In genomic region chr12:5267603-5268423, GRCh38 we compare ENCODE assay signal across 21 cellular contexts.
DNase-seq lines count a peak whose midpoint lies in the region; ATAC-seq, FAIRE-seq and TF ChIP-seq lines count a peak whose summit lies in the region.
"Had no signal": no experiment of that assay in that cellular context is flagged by ENCODE, and none has a peak within 500 bp of the region (broad histone marks: within the 10 kb centered on the region; RNA-seq: fewer than 3 reads in every experiment).

No MANE protein-coding gene starts in this region.

- WGBS in endodermal cell (ENCODE audit: insufficient coverage in 1 of 2, insufficient read length in 1 of 2), 2 experiments, result 92% methylated on average over 2 to 9 of the region's 9 CpGs

- H3K36me3 Mint-ChIP-seq in HFFc6 (ENCODE audit: low read depth) (no peaks in the 10 kb centered on the region), endodermal cell (ENCODE audit: low read depth) (peaks cover 7% of the 10 kb centered on the region)
- H3K36me3 Mint-ChIP-seq: CD4-positive, CD25-positive, alpha-beta regulatory T cell had no signal

- H3K9ac ChIP-seq in endodermal cell (ENCODE audit: extremely low read depth, low read length, poor library complexity, severe bottlenecking), result no peak overlapping the region

- H3K27ac ChIP-seq in endodermal cell (ENCODE audit: low read depth, low read length), result no peak overlapping the region
- H3K27ac ChIP-seq: SK-N-MC had no signal

- no peaks in the 10 kb centered on the region for H3K27me3 ChIP-seq in endodermal cell (ENCODE audit: control insufficient read depth, insufficient read depth, low read length, poor library complexity, severe bottlenecking)

- no peaks in the 10 kb centered on the region for H3K9me3 ChIP-seq in endodermal cell (ENCODE audit: control insufficient read depth, low read length)

- H3K36me3 ChIP-seq in endodermal cell (ENCODE audit: control insufficient read depth, insufficient read depth, low read length), result no peaks in the 10 kb centered on the region

- peak; percentile 47 for DNase-seq in EL
- peak; percentile 34 for DNase-seq in HFFc6
- DNase-seq in endodermal cell, result peak; percentile 59
- no peak for DNase-seq in urothelium cell line (ENCODE audit: low spot score)
- DNase-seq in inferior parietal cortex (ENCODE audit: extremely low spot score), result no peak
- no peak for DNase-seq in CD1c-positive myeloid dendritic cell (ENCODE audit: extremely low spot score)
- DNase-seq: ACHN; CD4-positive, CD25-positive, alpha-beta regulatory T cell; COR-L47; DMS 273 treated with DMSO at 0.1 percent for 48 hours; DND-41; KBM-7; MV-4-11; NCI-H1694 treated with DMSO at 0.1 percent for 48 hours; NCI-H774; SHP77 had no signal

- H3K9me3 Mint-ChIP-seq in HFFc6 (no peaks in the 10 kb centered on the region), endodermal cell (peaks cover 11% of the 10 kb centered on the region)

- TF ChIP-seq CTCF in HFFc6 (IDR thresholded peaks at IDR 0.05) (no peak), endodermal cell (conservative IDR thresholded peaks at IDR 0.05) (no peak)

- H3K4me1 Mint-ChIP-seq in HFFc6 (ENCODE audit: low read depth) (peaks cover 28% of the 10 kb centered on the region), endodermal cell (peaks cover 29% of the 10 kb centered on the region)
- H3K4me1 Mint-ChIP-seq: B cell; CD4-positive, CD25-positive, alpha-beta regulatory T cell had no signal

- no peak for ATAC-seq in GM18907 (IDR thresholded peaks at IDR 0.05; ENCODE audit: unreplicated experiment)

- peak; percentile 13 for FAIRE-seq in urothelium cell line (lab: Jason Lieb, UNC)
- FAIRE-seq: GM12891, H54 had no signal

- H3K27ac Mint-ChIP-seq in HFFc6 (peak overlapping the region; percentile 65), endodermal cell (no peak overlapping the region)
- H3K27ac Mint-ChIP-seq: B cell; CD4-positive, CD25-positive, alpha-beta regulatory T cell had no signal

- peaks cover 15% of the 10 kb centered on the region for H3K4me1 ChIP-seq in endodermal cell (ENCODE audit: control insufficient read depth, insufficient read depth, low read length)

- H3K4me3 Mint-ChIP-seq in HFFc6, result no peak overlapping the region
- no peak overlapping the region for H3K4me3 Mint-ChIP-seq in endodermal cell
- H3K4me3 Mint-ChIP-seq: B cell; CD4-positive, CD25-positive, alpha-beta regulatory T cell had no signal

- peaks cover 2% of the 10 kb centered on the region for H3K27me3 Mint-ChIP-seq in HFFc6 (ENCODE audit: insufficient read depth)
- no peaks in the 10 kb centered on the region for H3K27me3 Mint-ChIP-seq in endodermal cell (ENCODE audit: insufficient read depth)
- H3K27me3 Mint-ChIP-seq: CD4-positive, CD25-positive, alpha-beta regulatory T cell had no signal

- no peak overlapping the region for H3K4me3 ChIP-seq in endodermal cell (ENCODE audit: low read length)
- H3K4me3 ChIP-seq: SK-N-MC had no signal

Comparison
In these comparisons a context has a peak if more than half of its experiments do, and no peak if none do; other contexts are left out.
1. DNase-seq: peak in EL (single experiment), HFFc6 (single experiment) and endodermal cell (single experiment); none in urothelium cell line (single experiment), inferior parietal cortex (single experiment) and CD1c-positive myeloid dendritic cell (single experiment).